ENCODE assay signal across 24 cellular contexts in genomic region chr20:17666491-17666890, GRCh38. TPM values are rescaled to one million over a fixed set of nuclear protein-coding genes. Genes with fewer than 3 reads are reported as not detected.
DNase-seq lines count a peak whose midpoint lies in the region; ATAC-seq and TF ChIP-seq lines count a peak whose summit lies in the region.
"Had no signal": no experiment of that assay in that cellular context is flagged by ENCODE, and none has a peak within 500 bp of the region (broad histone marks: within the 10 kb centered on the region; RNA-seq: fewer than 3 reads in every experiment).

No MANE protein-coding gene starts in this region.

- TF ChIP-seq CTCF in AG10803 (conservative IDR thresholded peaks at IDR 0.05; ENCODE audit: low read length) (no peak), ascending aorta (IDR thresholded peaks at IDR 0.05) (no peak), fibroblast of pulmonary artery (IDR thresholded peaks at IDR 0.05; ENCODE audit: low read length, missing control alignments) (no peak), upper lobe of right lung (IDR thresholded peaks at IDR 0.05) (no peak)

- peaks cover 0 to 2% of the 10 kb centered on the region in 2 donors for H3K36me3 ChIP-seq in ascending aorta
- peaks cover 18% of the 10 kb centered on the region for H3K36me3 ChIP-seq in upper lobe of right lung
- H3K36me3 ChIP-seq: cardiac muscle cell, gastrocnemius medialis had no signal

- H3K9me3 ChIP-seq in ascending aorta (no peaks in the 10 kb centered on the region), upper lobe of right lung (no peaks in the 10 kb centered on the region)
- H3K9me3 ChIP-seq: gastrocnemius medialis, lower lobe of right lung had no signal

- H3K27me3 ChIP-seq in ascending aorta = no peaks in the 10 kb centered on the region
- no peaks in the 10 kb centered on the region for H3K27me3 ChIP-seq in upper lobe of right lung
- H3K27me3 ChIP-seq: cardiac muscle cell, gastrocnemius medialis had no signal

- H3K27ac ChIP-seq in ascending aorta (peak overlapping the region; percentile 0 to 36), upper lobe of right lung (no peak overlapping the region)
- H3K27ac ChIP-seq: cardiac muscle cell, gastrocnemius medialis, KMS-11, lower lobe of right lung, PC-9 had no signal

- H3K4me1 ChIP-seq in ascending aorta (peaks cover 6 to 25% of the 10 kb centered on the region in 2 donors), upper lobe of right lung (peaks cover 34% of the 10 kb centered on the region)

- H3K4me3 ChIP-seq in AG10803 (ENCODE audit: low read length) (no peak overlapping the region), ascending aorta (no peak overlapping the region), fibroblast of pulmonary artery (replicated peaks; ENCODE audit: low read depth, low read length) (no peak overlapping the region), upper lobe of right lung (no peak overlapping the region)
- H3K4me3 ChIP-seq: cardiac muscle cell, gastrocnemius medialis, lower lobe of right lung, PC-9 had no signal

- no peak for ATAC-seq in upper lobe of right lung
- ATAC-seq: gastrocnemius medialis; lower lobe of right lung; stimulated activated naive CD8-positive, alpha-beta T cell treated with anti-CD3 and anti-CD28 coated beads, Interleukin-15, Interleukin-2, amounts not matched to agents 100 U/mL and 50 U/mL, for 24 hours had no signal

- DNase-seq in AG10803 (ENCODE audit: low read depth) = peak; percentile 58
- DNase-seq in ascending aorta (ENCODE audit: low spot score in 2 of 2) = peak in 1 of 2 donors; percentile 59
- peak; percentile 71 for DNase-seq in fibroblast of pulmonary artery (ENCODE audit: low read depth)
- DNase-seq in midbrain (lab: John Stamatoyannopoulos, UW) = peak; percentile 15
- no peak for DNase-seq in effector CD4-positive, alpha-beta T cell
- DNase-seq in upper lobe of right lung = no peak
- no peak for DNase-seq in NCI-H2196 treated with DMSO at 0.1 percent for 48 hours (lab: John Stamatoyannopoulos, UW; ENCODE audit: unreplicated experiment)
- no peak for DNase-seq in H4 (ENCODE audit: low spot score)
- DNase-seq: activated CD4-positive, alpha-beta T cell treated with anti-CD3 and anti-CD28 coated beads for 48 hours; activated naive CD4-positive, alpha-beta T cell; EL; endodermal cell; gastrocnemius medialis; HCEC 1CT; lower lobe of right lung; NCI-H1092 treated with DMSO at 0.1 percent for 48 hours; NCI-H748 treated with DMSO at 0.1 percent for 48 hours; PC-9; stimulated activated CD4-positive, alpha-beta T cell treated with anti-CD3 and anti-CD28 coated beads, Interleukin-15, amount 100 ng/mL, for 24 hours; stimulated activated naive CD8-positive, alpha-beta T cell treated with anti-CD3 and anti-CD28 coated beads, Interleukin-15, Interleukin-2, amounts not matched to agents 100 U/mL and 50 U/mL, for 24 hours had no signal

- intact Hi-C loops in ascending aorta (cut with DNase I) (no loop called here), upper lobe of right lung (cut with DNase I) (no loop called here)

RNA-seq across cellular contexts. Expression of gene RRBP1, which starts 15.6 kb away (rescaled TPM):
- 101 TPM for total RNA-seq in ascending aorta
- 166 TPM for total RNA-seq in upper lobe of right lung
- total RNA-seq in H4 (2014; rRNA removed; shearing (Covaris generic)) = 48.6 and 61.6 TPM in 2 replicates

RNA-seq across cellular contexts. Expression of gene BANF2, which starts 33.3 kb away (rescaled TPM):
- not detected for total RNA-seq in ascending aorta
- not detected for total RNA-seq in upper lobe of right lung
- total RNA-seq in H4 (2014; rRNA removed; shearing (Covaris generic)) = not detected in 2 replicates
- total RNA-seq: cardiac muscle cell, endodermal cell, gastrocnemius medialis, lower lobe of right lung, PC-9, pulmonary artery endothelial cell, ureter had no signal

Comparison
In these comparisons a context has a peak if more than half of its experiments do, and no peak if none do; other contexts are left out.
1. DNase-seq: peak in AG10803 (single experiment), fibroblast of pulmonary artery (single experiment) and midbrain (single experiment); none in effector CD4-positive, alpha-beta T cell (single experiment), upper lobe of right lung (single experiment), NCI-H2196 treated with DMSO at 0.1 percent for 48 hours (single experiment) and H4 (single experiment).